In the genomic region with DNA sequence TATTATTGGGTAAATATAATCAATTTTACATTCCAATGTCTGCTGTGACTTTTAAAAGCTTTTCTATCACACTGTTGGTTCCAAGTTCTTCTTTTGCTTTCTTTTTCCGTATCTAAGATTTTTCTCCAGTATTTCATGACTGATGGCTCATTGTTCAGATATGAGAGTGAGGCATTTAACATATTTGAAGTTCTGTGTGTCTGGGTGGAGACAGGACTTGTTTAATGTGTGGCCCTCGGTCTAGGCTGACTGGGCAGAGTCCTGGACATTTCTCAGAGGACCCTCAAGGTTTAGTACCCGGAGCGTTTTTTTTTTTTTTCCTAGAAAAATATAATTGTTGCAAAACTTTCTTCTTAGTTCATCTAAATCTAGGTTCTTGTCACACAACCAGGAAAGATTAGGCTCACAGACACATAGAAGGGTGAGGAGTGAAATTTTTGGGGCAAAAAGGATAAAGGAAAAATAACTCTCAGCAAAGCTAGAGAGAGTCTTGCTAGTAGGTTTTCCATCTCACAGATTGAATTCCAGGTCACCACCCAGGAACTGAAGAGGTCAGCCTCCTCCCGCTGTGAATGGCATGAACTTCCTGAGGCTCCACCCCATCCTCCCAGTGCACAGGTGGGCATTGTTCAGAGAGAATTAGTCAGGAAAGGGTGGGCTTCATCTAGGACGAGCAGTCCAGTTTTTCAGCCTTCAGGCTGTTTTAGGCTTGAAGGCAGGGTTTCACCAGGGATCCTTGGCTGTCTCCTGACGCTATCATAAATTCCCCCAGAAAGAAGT, we compare ENCODE assay signal across 31 cellular contexts.
DNase-seq lines count a peak whose midpoint lies in the region; ATAC-seq and TF ChIP-seq lines count a peak whose summit lies in the region.
"Had no signal": no experiment of that assay in that cellular context is flagged by ENCODE, and none has a peak within 500 bp of the region (broad histone marks: within the 10 kb centered on the region; RNA-seq: fewer than 3 reads in every experiment).

No MANE protein-coding gene starts in this region.

- peak overlapping the region; percentile 28 for H3K27ac Mint-ChIP-seq in MCF 10A (ENCODE audit: low read depth, unreplicated experiment)
- H3K27ac Mint-ChIP-seq: activated T-helper 1 cell treated with anti-CD3 and anti-CD28 coated beads, Interleukin-12 subunit alpha, Interleukin-12 subunit beta, Interleukin-2, Interleukin-4 antibody, amounts not matched to agents 30 ng/mL and 10 ng/mL and 1 ng/mL, durations not matched to agents 14 hours and 24 hours and 36 hours; nephron; T-helper 1 cell treated with Interleukin-12 subunit alpha and Interleukin-12 subunit beta and Interleukin-4 antibody, amounts not matched to agents 30 μg/mL and 1 μg/mL, for 36 hours had no signal

- H3K27ac ChIP-seq in breast epithelium = no peak overlapping the region
- H3K27ac ChIP-seq: foreskin keratinocyte, heart right ventricle, Peyer's patch, right lobe of liver, SJSA1, testis had no signal

- no peak overlapping the region for H3K4me3 Mint-ChIP-seq in MCF 10A (ENCODE audit: unreplicated experiment)
- H3K4me3 Mint-ChIP-seq: activated T-helper 1 cell treated with anti-CD3 and anti-CD28 coated beads, Interleukin-12 subunit alpha, Interleukin-12 subunit beta, Interleukin-2, Interleukin-4 antibody, amounts not matched to agents 30 ng/mL and 10 ng/mL and 1 ng/mL, durations not matched to agents 14 hours and 24 hours and 36 hours; nephron; T-helper 1 cell treated with Interleukin-12 subunit alpha and Interleukin-12 subunit beta and Interleukin-4 antibody, amounts not matched to agents 30 μg/mL and 1 μg/mL, for 36 hours had no signal

- CTCF ChIA-PET in MCF 10A (lab: Yijun Ruan, JAX) = interaction anchor here (0.6 to 0.7 kb wide), 2 partner anchors 27 to 863 kb away, joined by 3 read pairs; no protein-coding TSS in a partner anchor

- TF ChIP-seq CTCF in MCF 10A (IDR thresholded peaks at IDR 0.05; ENCODE audit: unreplicated experiment) (no peak), breast epithelium (IDR thresholded peaks at IDR 0.05) (no peak)

- TF ChIP-seq POLR2A in breast epithelium (IDR thresholded peaks at IDR 0.05) = no peak

- no peaks in the 10 kb centered on the region for H3K36me3 Mint-ChIP-seq in MCF 10A (ENCODE audit: insufficient read depth, unreplicated experiment)

- no TSS peak for BruUV-seq in MCF 10A (replicated peaks; lab: Mats Ljungman, UMichigan)

- no peaks in the 10 kb centered on the region for H3K9me3 Mint-ChIP-seq in MCF 10A (ENCODE audit: unreplicated experiment)
- H3K9me3 Mint-ChIP-seq: nephron had no signal

- no peak overlapping the region for H3K4me3 ChIP-seq in breast epithelium
- H3K4me3 ChIP-seq: heart right ventricle, Peyer's patch, right lobe of liver, SJSA1, testis had no signal

- H3K4me1 Mint-ChIP-seq in MCF 10A (ENCODE audit: insufficient read depth, unreplicated experiment) = peaks cover 11% of the 10 kb centered on the region
- H3K4me1 Mint-ChIP-seq: nephron had no signal

- H3K36me3 ChIP-seq in breast epithelium = no peaks in the 10 kb centered on the region
- H3K36me3 ChIP-seq: BE2C, heart right ventricle, Peyer's patch, right lobe of liver, SJSA1 had no signal

- no peaks in the 10 kb centered on the region for H3K27me3 ChIP-seq in breast epithelium
- H3K27me3 ChIP-seq: BE2C, foreskin keratinocyte, heart right ventricle, Peyer's patch, right lobe of liver, SJSA1, testis had no signal

- no peaks in the 10 kb centered on the region for H3K4me1 ChIP-seq in breast epithelium
- H3K4me1 ChIP-seq: BE2C, foreskin keratinocyte, heart right ventricle, Peyer's patch, right lobe of liver, SJSA1, testis had no signal

- POLR2A ChIA-PET in MCF 10A (lab: Yijun Ruan, JAX) = interaction anchor here (0.9 kb wide), 1 partner anchor 792 kb away, joined by 4 read pairs; no protein-coding TSS in a partner anchor

- intact Hi-C loops in MCF 10A (cut with micrococcal nuclease) = no loop called here
- intact Hi-C loops in breast epithelium (cut with DNase I; ENCODE audit: low total_unique reads) = no loop called here

- DNase-seq in MCF 10A (ENCODE audit: unreplicated experiment) (no peak), breast epithelium (ENCODE audit: low spot score in 2 of 2) (no peak), amniotic epithelial cell (ENCODE audit: low read depth) (peak; percentile 1), fibroblast of peridontal ligament (ENCODE audit: extremely low read depth) (peak; percentile 26), renal cortical epithelial cell (ENCODE audit: low read depth) (peak; percentile 6), mesenteric fat pad (ENCODE audit: low spot score) (no peak)
- DNase-seq in activated CD4-positive, alpha-beta T cell treated with anti-CD3 and anti-CD28 coated beads, Interleukin-2, amount 50 U/mL, for 48 hours = no peak
- DNase-seq: activated CD4-positive, alpha-beta T cell treated with anti-CD3 and anti-CD28 coated beads for 4 hours; activated naive CD4-positive, alpha-beta T cell treated with anti-CD3 and anti-CD28 coated beads, Interleukin-2, amount 50 U/mL, for 16 hours; aorta; BE2C; cerebellar nuclear complex; DMS79 treated with DMSO at 0.1 percent for 48 hours; erythroblast; heart right ventricle; NCI-H1048; NCI-H187 treated with DMSO at 0.1 percent for 48 hours; NCI-H526; Peyer's patch; posterior cingulate gyrus; right lobe of liver; stimulated activated CD4-positive, alpha-beta T cell treated with anti-CD3 and anti-CD28 coated beads, Interleukin-12 subunit alpha, Interleukin-12 subunit beta, amount 100 ng/mL, for 4 hours; stimulated activated naive CD4-positive, alpha-beta T cell treated with Interleukin-2 at 50 U/mL for 16 hours; testis had no signal

- no peaks in the 10 kb centered on the region for H3K9me3 ChIP-seq in breast epithelium
- H3K9me3 ChIP-seq: BE2C, heart right ventricle, Peyer's patch, right lobe of liver, SJSA1, testis had no signal

- ATAC-seq in GM19351 (IDR thresholded peaks at IDR 0.05; ENCODE audit: unreplicated experiment) = no peak
- ATAC-seq: foreskin keratinocyte, heart right ventricle, left lobe of liver, right lobe of liver had no signal

- no peaks in the 10 kb centered on the region for H3K27me3 Mint-ChIP-seq in MCF 10A (ENCODE audit: insufficient read depth, unreplicated experiment)

Comparison
In these comparisons a context has a peak if more than half of its experiments do, and no peak if none do; other contexts are left out.
1. DNase-seq: peak in amniotic epithelial cell (single experiment), fibroblast of peridontal ligament (single experiment) and renal cortical epithelial cell (single experiment); none in MCF 10A (single experiment), breast epithelium (0 of 2), activated CD4-positive, alpha-beta T cell treated with anti-CD3 and anti-CD28 coated beads, Interleukin-2, amount 50 U/mL, for 48 hours (0 of 2) and mesenteric fat pad (single experiment).